Comparison of ENCODE assay signal across 10 cellular contexts in genomic region chr12:63615546-63615945, GRCh38. TPM values are rescaled to one million over a fixed set of nuclear protein-coding genes. Genes with fewer than 3 reads are reported as not detected.
DNase-seq lines count a peak whose midpoint lies in the region; ATAC-seq, FAIRE-seq and TF ChIP-seq lines count a peak whose summit lies in the region.
"Not testable (repeated sequence)": the region's sequence is repeated elsewhere in the genome, so short reads cannot be mapped to it uniquely, and the experiment has no call there.
"Had no signal": no experiment of that assay in that cellular context is flagged by ENCODE, and none has a peak within 500 bp of the region (broad histone marks: within the 10 kb centered on the region; RNA-seq: fewer than 3 reads in every experiment).

No MANE protein-coding gene starts in this region.

- not testable (repeated sequence) for H2AFZ ChIP-seq in IMR-90 (replicated peaks; ENCODE audit: low read length, poor library complexity); astrocyte (ENCODE audit: low read depth, low read length)
- 0 out of 2 replicates have a peak overlapping the region, but pooled peaks have one; percentile 46 for H2AFZ ChIP-seq in SK-N-SH (ENCODE audit: low read depth)

- not testable (repeated sequence) for H3K23ac ChIP-seq in IMR-90 (ENCODE audit: low read depth, low read length)

- not testable (repeated sequence) for TF ChIP-seq RAD21 in IMR-90 (IDR thresholded peaks at IDR 0.05; ENCODE audit: low read length); SK-N-SH (IDR thresholded peaks at IDR 0.05; ENCODE audit: low read length)

- no CpG with 5 or more reads among the region's 1 CpG for WGBS in IMR-90 (ENCODE audit: extremely low coverage in 2 of 2, insufficient read length in 1 of 2), 2 experiments
- WGBS in SK-N-SH (ENCODE audit: low lambda C conversion rate), result 36% methylated on average over 1 of the region's 1 CpG
- WGBS in heart left ventricle, 4 donors, result 11 to 50% (median 14%) methylated on average over 1 of the region's 1 CpG

- not testable (repeated sequence) for H3K14ac ChIP-seq in IMR-90 (replicated peaks; ENCODE audit: low read depth, low read length)

- not testable (repeated sequence) for TF ChIP-seq CTCF in IMR-90 (conservative IDR thresholded peaks at IDR 0.05; ENCODE audit: low read depth, low read length); SK-N-SH (IDR thresholded peaks at IDR 0.05); astrocyte (IDR thresholded peaks at IDR 0.05; ENCODE audit: insufficient read depth, low read depth, low read length); foreskin keratinocyte (conservative IDR thresholded peaks at IDR 0.05); heart left ventricle (IDR thresholded peaks at IDR 0.05)

- dilution Hi-C loops in IMR-90 (cut with HindIII; ENCODE audit: low sequenced_read_pairs, unreplicated experiment), result not testable (repeated sequence)

- not testable (repeated sequence) for H3K36me3 Mint-ChIP-seq in astrocyte (ENCODE audit: low read depth, unreplicated experiment)

- not testable (repeated sequence) for H2BK20ac ChIP-seq in IMR-90 (ENCODE audit: low read depth, low read length)

- not testable (repeated sequence) for H3K4me1 ChIP-seq in IMR-90 (ENCODE audit: control insufficient read depth, insufficient read depth, low read length); SK-N-SH (ENCODE audit: control insufficient read depth in 1 of 2, insufficient read depth in 2 of 2, low read depth in 1 of 2, low read length in 1 of 2); astrocyte (ENCODE audit: insufficient read depth, low read length); foreskin keratinocyte; heart left ventricle

- not testable (repeated sequence) for H3K4me2 ChIP-seq in IMR-90 (ENCODE audit: low read depth, low read length); SK-N-SH; astrocyte (ENCODE audit: low read length)

- not testable (repeated sequence) for H3K9me2 ChIP-seq in SK-N-SH

- H2BK5ac ChIP-seq in IMR-90 (ENCODE audit: low read depth, low read length, poor library complexity, severe bottlenecking), result not testable (repeated sequence)

- H2AK9ac ChIP-seq in IMR-90 (replicated peaks; ENCODE audit: low read depth, low read length, poor library complexity), result not testable (repeated sequence)

- not testable (repeated sequence) for H2BK15ac ChIP-seq in IMR-90 (ENCODE audit: low read depth, low read length)

- BruUV-seq in IMR-90 (replicated peaks; lab: Mats Ljungman, UMichigan), result not testable (repeated sequence)

- H3K27me3 Mint-ChIP-seq in astrocyte (ENCODE audit: low read depth, unreplicated experiment), result not testable (repeated sequence)

- not testable (repeated sequence) for H3F3A ChIP-seq in SK-N-SH (replicated peaks; ENCODE audit: insufficient read depth)

- DNase-seq in H54 (ENCODE audit: insufficient read length, low spot score); IMR-90; SK-N-SH; astrocyte (ENCODE audit: low read depth); foreskin keratinocyte; heart left ventricle; left cardiac atrium; left ventricle myocardium superior: not testable (repeated sequence)

- not testable (repeated sequence) for H2AK5ac ChIP-seq in IMR-90 (ENCODE audit: low read depth, low read length)

- not testable (repeated sequence) for H3K4me3 Mint-ChIP-seq in astrocyte (ENCODE audit: unreplicated experiment)

- FAIRE-seq in H54 (lab: Jason Lieb, UNC), result peak; percentile 97
- FAIRE-seq in astrocyte (lab: Jason Lieb, UNC), result not testable (repeated sequence)

- not testable (repeated sequence) for H4K8ac ChIP-seq in IMR-90 (ENCODE audit: low read depth in 2 of 2, low read length in 2 of 2)

- H3K4me3 ChIP-seq in IMR-90 (ENCODE audit: insufficient read depth, low read depth, low read length); SK-N-SH (ENCODE audit: low read depth in 2 of 2, low read length in 1 of 2); astrocyte (ENCODE audit: insufficient read depth, low read depth, low read length); heart left ventricle: not testable (repeated sequence)

- not testable (repeated sequence) for H3K27ac ChIP-seq in IMR-90 (ENCODE audit: insufficient read depth, low read length); SK-N-SH (ENCODE audit: low read depth in 2 of 2, low read length in 1 of 2); astrocyte (ENCODE audit: low read depth, low read length); foreskin keratinocyte
- peak overlapping the region in 3 of 12 donors; percentile 41 to 48 (median 43) for H3K27ac ChIP-seq in heart left ventricle

- H3K79me1 ChIP-seq in IMR-90 (ENCODE audit: low read depth in 1 of 2, low read length in 2 of 2), result not testable (repeated sequence)

- not testable (repeated sequence) for H3K9ac ChIP-seq in IMR-90 (ENCODE audit: low read depth, low read length); SK-N-SH; astrocyte (ENCODE audit: low read length)

- intact Hi-C loops in IMR-90 (cut with micrococcal nuclease); heart left ventricle (cut with DNase I); left cardiac atrium (cut with DNase I); left ventricle myocardium superior (cut with micrococcal nuclease): not testable (repeated sequence)

- not testable (repeated sequence) for H3K4me1 Mint-ChIP-seq in astrocyte (ENCODE audit: low read depth, unreplicated experiment)

- CTCF ChIA-PET in IMR-90 (lab: Yijun Ruan, JAX); SK-N-SH (lab: Yijun Ruan, JAX): not testable (repeated sequence)

- not testable (repeated sequence) for H4K91ac ChIP-seq in IMR-90 (ENCODE audit: insufficient read depth, low read depth, low read length)

- POLR2A ChIA-PET in IMR-90 (lab: Charles Lee; ENCODE audit: unreplicated experiment); SK-N-SH (lab: Yijun Ruan, JAX): not testable (repeated sequence)

- not testable (repeated sequence) for H3K9me1 ChIP-seq in IMR-90 (ENCODE audit: insufficient read depth, low read length)

- not testable (repeated sequence) for H2BK120ac ChIP-seq in IMR-90 (ENCODE audit: low read depth, low read length)

- not testable (repeated sequence) for H3K9me3 ChIP-seq in IMR-90 (ENCODE audit: control insufficient read depth, insufficient read depth, low read length); SK-N-SH; astrocyte (ENCODE audit: insufficient read depth, low read depth, low read length); heart left ventricle

- ATAC-seq in IMR-90 (ENCODE audit: low read depth), result peak; percentile 95
- peak; percentile 37 for ATAC-seq in foreskin keratinocyte
- peak in 3 of 4 donors; percentile 50 to 59 (median 55) for ATAC-seq in heart left ventricle
- peak; percentile 47 to 66 for ATAC-seq in left cardiac atrium
- ATAC-seq in left ventricle myocardium superior, result peak; percentile 63

- H3K9me3 Mint-ChIP-seq in astrocyte (ENCODE audit: unreplicated experiment), result not testable (repeated sequence)

- not testable (repeated sequence) for TF ChIP-seq POLR2A in H54 (IDR thresholded peaks at IDR 0.05; ENCODE audit: low read depth, low read length); IMR-90 (IDR thresholded peaks at IDR 0.05; ENCODE audit: low read depth, low read length); heart left ventricle (IDR thresholded peaks at IDR 0.05)

- not testable (repeated sequence) for H3K79me2 ChIP-seq in SK-N-SH (ENCODE audit: insufficient read depth); astrocyte (ENCODE audit: insufficient read depth, low read length)

- TF ChIP-seq EP300 in SK-N-SH (IDR thresholded peaks at IDR 0.05; ENCODE audit: borderline replicate concordance in 1 of 2, low read depth in 1 of 2, low read length in 1 of 2), result not testable (repeated sequence)

- not testable (repeated sequence) for H3K36me3 ChIP-seq in IMR-90 (ENCODE audit: control insufficient read depth, insufficient read depth, low read length); SK-N-SH (replicated peaks in 1 of 2; ENCODE audit: control insufficient read depth in 1 of 2, insufficient read depth in 2 of 2, low read length in 1 of 2); astrocyte (ENCODE audit: insufficient read depth, low read length); heart left ventricle

- H4K20me1 ChIP-seq in IMR-90 (ENCODE audit: insufficient read depth, low read length); SK-N-SH (ENCODE audit: insufficient read depth); astrocyte (ENCODE audit: insufficient read depth, low read length): not testable (repeated sequence)

- not testable (repeated sequence) for H3K56ac ChIP-seq in IMR-90 (ENCODE audit: extremely low read depth, insufficient read depth, low read length)

- H3K27ac Mint-ChIP-seq in astrocyte (ENCODE audit: unreplicated experiment), result peak overlapping the region; percentile 47

- not testable (repeated sequence) for H3K27me3 ChIP-seq in IMR-90 (ENCODE audit: control insufficient read depth, insufficient read depth, low read length); SK-N-SH (ENCODE audit: insufficient read depth); astrocyte (ENCODE audit: insufficient read depth, low read length); foreskin keratinocyte; heart left ventricle

- not testable (repeated sequence) for H3K18ac ChIP-seq in IMR-90 (ENCODE audit: low read depth, low read length)

- not testable (repeated sequence) for H3K4ac ChIP-seq in IMR-90 (ENCODE audit: low read depth, low read length)

- not testable (repeated sequence) for H4K5ac ChIP-seq in IMR-90 (ENCODE audit: low read depth, low read length)

- in situ Hi-C loops in IMR-90 (cut with MboI; ENCODE audit: low sequenced_read_pairs), result not testable (repeated sequence)

RNA-seq across cellular contexts. Expression of gene DPY19L2, which starts 52.7 kb away (rescaled TPM):
- total RNA-seq in IMR-90 (2012; rRNA removed), result 0.90 and 1.4 TPM in 2 replicates
- polyA plus RNA-seq in IMR-90 (2012; rRNA removed), result 0.90 and 1.6 TPM in 2 replicates
- 0.08 and 0.42 TPM in 2 replicates for polyA plus RNA-seq in IMR-90 (2012; cell fraction: cytosol; rRNA removed)
- polyA plus RNA-seq in IMR-90 (2012; cell fraction: nucleus; rRNA removed; ENCODE audit: low replicate concordance), result 2.6 and 17.8 TPM in 2 replicates
- 4.8 and 8.8 TPM in 2 replicates for polyA plus RNA-seq in SK-N-SH (2012; rRNA removed)
- 1.8 and 2.1 TPM in 2 replicates for polyA plus RNA-seq in SK-N-SH (2012; cell fraction: cytosol; rRNA removed)
- 19.8 and 46.5 TPM in 2 replicates for polyA plus RNA-seq in SK-N-SH (2012; cell fraction: nucleus; rRNA removed)
- total RNA-seq in astrocyte, result 6.5 and 7.3 TPM in 2 replicates
- 2.6 and 2.8 TPM in 2 replicates for total RNA-seq in foreskin keratinocyte
- 0.71 and 0.77 TPM in 2 replicates for polyA plus RNA-seq in foreskin keratinocyte
- total RNA-seq in heart left ventricle, result 10 to 100 TPM; 22.9 to 55.0 (median 44.6) TPM
- 10 to 100 TPM in 1 of 2 donors, 1 to 10 TPM in 1; 7.3 to 56.5 TPM for polyA plus RNA-seq in heart left ventricle
- 10 to 100 TPM; 35.3 to 45.3 TPM for total RNA-seq in left cardiac atrium
- total RNA-seq in left ventricle myocardium superior, result 51.0 TPM
- total RNA-seq: Caco-2; CD4-positive, alpha-beta T cell had no signal

Comparison
In these comparisons a context has a peak if more than half of its experiments do, and no peak if none do; other contexts are left out.
1. ATAC-seq: peak in every context shown above with its lines; median percentile 95 in IMR-90; 63 in left ventricle myocardium superior; 56 in left cardiac atrium; 55 in heart left ventricle; 37 in foreskin keratinocyte.